In genomic region chr15:54482251-54482650, GRCh38 we compare ENCODE assay signal across 2 cellular contexts.
TF ChIP-seq lines count a peak whose summit lies in the region.

No MANE protein-coding gene starts in this region.

TF ChIP-seq in GM23338, 12 proteins besides CTCF, POLR2A, EP300 and RAD21:
- TF ChIP-seq POLR2AphosphoS5 (IDR thresholded peaks at IDR 0.05; ENCODE audit: low read depth) (no peak), EZH2 (IDR thresholded peaks at IDR 0.05; ENCODE audit: low read depth, unreplicated experiment) (no peak)
TF ChIP-seq in GM23338: peak in this region for 0.

TF ChIP-seq in GM12878, 131 proteins besides CTCF, POLR2A, EP300 and RAD21:
- no peak for TF ChIP-seq CBX5 (IDR thresholded peaks at IDR 0.05; ENCODE audit: low read depth)
- peak; percentile 8 for TF ChIP-seq MEF2B (IDR thresholded peaks at IDR 0.05; ENCODE audit: partially characterized antibody, poor library complexity, severe bottlenecking)
- no peak for TF ChIP-seq TARDBP (IDR thresholded peaks at IDR 0.05; ENCODE audit: borderline replicate concordance)
TF ChIP-seq in GM12878: peak in this region for 1.
